ENCODE assay signal across 24 cellular contexts in the genomic region with DNA sequence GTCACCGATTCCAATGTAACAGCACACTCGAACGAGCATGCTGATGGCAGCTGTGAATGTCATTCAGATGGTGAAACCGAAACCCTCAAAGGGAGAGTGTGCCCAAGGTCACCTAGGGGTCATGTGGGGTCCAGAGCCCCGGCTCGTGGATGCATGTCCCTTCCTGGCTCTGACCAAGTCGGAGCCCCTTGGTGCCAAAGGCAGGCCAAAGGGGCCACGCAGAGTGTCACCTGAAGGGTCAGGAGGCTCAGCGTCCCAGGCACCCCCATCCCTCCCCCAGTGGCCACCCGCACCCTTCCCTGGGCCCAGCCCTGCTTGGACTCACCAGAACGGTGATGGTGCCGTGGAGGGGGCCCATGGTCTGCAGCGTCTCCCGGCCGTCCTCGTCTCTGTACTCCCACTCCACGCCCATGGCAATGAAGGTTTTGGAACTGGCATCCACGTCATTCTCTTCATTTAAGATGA.
DNase-seq lines count a peak whose midpoint lies in the region; ATAC-seq and TF ChIP-seq lines count a peak whose summit lies in the region.
"Had no signal": no experiment of that assay in that cellular context is flagged by ENCODE, and none has a peak within 500 bp of the region (broad histone marks: within the 10 kb centered on the region; RNA-seq: fewer than 3 reads in every experiment).

No MANE protein-coding gene starts in this region.

- 79% methylated on average over 14 of the region's 18 CpGs for WGBS in prostate gland

- TF ChIP-seq POLR2A in prostate gland (IDR thresholded peaks at IDR 0.05), result no peak

- no peak for ATAC-seq in Right ventricle myocardium inferior
- ATAC-seq in left ventricle myocardium superior, result no peak
- no peak for ATAC-seq in upper lobe of right lung
- no peak for ATAC-seq in HG03159 (IDR thresholded peaks at IDR 0.05; ENCODE audit: unreplicated experiment)

- H3K27me3 ChIP-seq in upper lobe of right lung (no peaks in the 10 kb centered on the region), prostate gland (replicated peaks; ENCODE audit: insufficient read depth) (no peaks in the 10 kb centered on the region)
- H3K27me3 ChIP-seq: Peyer's patch had no signal

- H3K4me1 ChIP-seq in upper lobe of right lung (no peaks in the 10 kb centered on the region), prostate gland (replicated peaks) (no peaks in the 10 kb centered on the region)
- H3K4me1 ChIP-seq: Peyer's patch had no signal

- H3K9me3 ChIP-seq in upper lobe of right lung (no peaks in the 10 kb centered on the region), prostate gland (no peaks in the 10 kb centered on the region)
- H3K9me3 ChIP-seq: Peyer's patch had no signal

- no peak overlapping the region for H3K27ac Mint-ChIP-seq in chondrocyte (ENCODE audit: unreplicated experiment)
- H3K27ac Mint-ChIP-seq: CD8-positive, alpha-beta memory T cell had no signal

- H3K4me3 Mint-ChIP-seq in chondrocyte (ENCODE audit: unreplicated experiment), result no peak overlapping the region
- H3K4me3 Mint-ChIP-seq: CD8-positive, alpha-beta memory T cell had no signal

- H3K27me3 Mint-ChIP-seq in chondrocyte (ENCODE audit: low read depth), result no peaks in the 10 kb centered on the region

- H3K9me3 Mint-ChIP-seq in chondrocyte (ENCODE audit: low read depth), result peaks cover 4% of the 10 kb centered on the region

- DNase-seq in Right ventricle myocardium inferior (ENCODE audit: missing footprints), result peak; percentile 31
- DNase-seq in left ventricle myocardium superior, result no peak
- peak; percentile 75 for DNase-seq in chondrocyte (ENCODE audit: low spot score)
- peak; percentile 50 for DNase-seq in myocyte (ENCODE audit: low read depth)
- peak; percentile 58 for DNase-seq in upper lobe of right lung
- DNase-seq in prostate gland (ENCODE audit: low spot score), result no peak
- no peak for DNase-seq in NOMO-1 treated with DMSO at 0.1 percent for 48 hours (lab: John Stamatoyannopoulos, UW; ENCODE audit: unreplicated experiment)
- DNase-seq: AML-193; C1 segment of cervical spinal cord; Calu3; CD8-positive, alpha-beta memory T cell; DMS153; IMR-90; MV-4-11; NCI-H1105 treated with DMSO at 0.1 percent for 48 hours; NCI-H2029 treated with DMSO at 0.1 percent for 48 hours; NCI-H226; NCI-H510A treated with DMSO at 0.1 percent for 48 hours; NCI-H748 treated with DMSO at 0.1 percent for 48 hours; NK-92 treated with Interleukin-12 subunit alpha and Interleukin-12 subunit beta, amount 100 ng/mL, for 24 hours; SHP77 had no signal

- H3K4me3 ChIP-seq in upper lobe of right lung (no peak overlapping the region), prostate gland (no peak overlapping the region)
- H3K4me3 ChIP-seq: Peyer's patch, SK-N-MC had no signal

- H3K27ac ChIP-seq in upper lobe of right lung (no peak overlapping the region), prostate gland (no peak overlapping the region)
- H3K27ac ChIP-seq: Peyer's patch, SK-N-MC had no signal

- peaks cover 11% of the 10 kb centered on the region for H3K36me3 Mint-ChIP-seq in chondrocyte (ENCODE audit: low read depth)

- H3K36me3 ChIP-seq in upper lobe of right lung (no peaks in the 10 kb centered on the region), prostate gland (no peaks in the 10 kb centered on the region)
- H3K36me3 ChIP-seq: Peyer's patch had no signal

- H3K4me1 Mint-ChIP-seq in chondrocyte (ENCODE audit: low read depth), result no peaks in the 10 kb centered on the region
- H3K4me1 Mint-ChIP-seq: CD8-positive, alpha-beta memory T cell had no signal

- intact Hi-C loops in Right ventricle myocardium inferior (cut with DNase I) (no loop called here), left ventricle myocardium superior (cut with micrococcal nuclease) (no loop called here), upper lobe of right lung (cut with DNase I) (no loop called here), prostate gland (cut with DNase I) (no loop called here)

- TF ChIP-seq CTCF in chondrocyte (IDR thresholded peaks at IDR 0.05), result no peak
- no peak for TF ChIP-seq CTCF in upper lobe of right lung (IDR thresholded peaks at IDR 0.05)
- no peak for TF ChIP-seq CTCF in prostate gland (IDR thresholded peaks at IDR 0.05)

Comparison
In these comparisons a context has a peak if more than half of its experiments do, and no peak if none do; other contexts are left out.
1. DNase-seq: peak in Right ventricle myocardium inferior (single experiment), chondrocyte (single experiment), myocyte (single experiment) and upper lobe of right lung (single experiment); none in left ventricle myocardium superior (single experiment), prostate gland (single experiment) and NOMO-1 treated with DMSO at 0.1 percent for 48 hours (single experiment).